In genomic region chr5:136130581-136130980, GRCh38 we compare ENCODE assay signal across 28 cellular contexts.
"Had no signal": no experiment of that assay in that cellular context is flagged by ENCODE, and none has a peak within 500 bp of the region (broad histone marks: within the 10 kb centered on the region; RNA-seq: fewer than 3 reads in every experiment).

No MANE protein-coding gene starts in this region.

- FAIRE-seq: islet of Langerhans had no signal

- H3K4me3 ChIP-seq: colonic mucosa, gastroesophageal sphincter, heart left ventricle, left lung, neural progenitor cell, prostate gland, right atrium auricular region, stomach, thyroid gland, upper lobe of right lung, uterus had no signal

- H3K4me2 ChIP-seq: neural progenitor cell had no signal

- H3K4me1 ChIP-seq: uterus had no signal

- H2AFZ ChIP-seq: neural progenitor cell had no signal

- H3K27me3 ChIP-seq: colonic mucosa, foreskin keratinocyte, gastroesophageal sphincter, heart left ventricle, right atrium auricular region, stomach, thyroid gland, upper lobe of right lung, uterus had no signal

- DNase-seq: colonic mucosa; effector CD8-positive, alpha-beta T cell; endodermal cell; foreskin keratinocyte; heart left ventricle; hippocampal formation; left cardiac atrium; left lung; mesendoderm; midbrain; naive thymus-derived CD4-positive, alpha-beta T cell; stimulated activated CD4-positive, alpha-beta T cell treated with anti-CD3 and anti-CD28 coated beads, Interleukin-2, amount 100 ng/mL, for 24 hours; stimulated activated CD4-positive, alpha-beta T cell treated with anti-CD3 and anti-CD28 coated beads, Interleukin-4, amount 100 ng/mL, for 24 hours; stimulated activated naive CD4-positive, alpha-beta T cell treated with Interleukin-2 at 50 U/mL for 16 hours; stomach; thyroid gland; upper lobe of right lung; uterus had no signal

- ATAC-seq: esophagus mucosa; foreskin keratinocyte; gastroesophageal sphincter; heart left ventricle; left cardiac atrium; left lung; naive thymus-derived CD4-positive, alpha-beta T cell; sciatic nerve; stimulated activated effector memory CD8-positive, alpha-beta T cell treated with anti-CD3 and anti-CD28 coated beads, Interleukin-12 subunit alpha, Interleukin-12 subunit beta, amount 100 ng/mL, for 72 hours; upper lobe of right lung had no signal

- H3K9ac ChIP-seq: neural progenitor cell had no signal

- H3K4me3 Mint-ChIP-seq: dendritic cell treated with granulocyte-macrophage colony-stimulating factor and Interleukin-4, amounts not matched to agents 40 ng/mL and 50 ng/mL, for 4 days; endodermal cell; neural progenitor cell; stimulated activated effector memory CD8-positive, alpha-beta T cell treated with anti-CD3 and anti-CD28 coated beads, Interleukin-12 subunit alpha, Interleukin-12 subunit beta, amount 100 ng/mL, for 72 hours had no signal

- H3K9me3 Mint-ChIP-seq: dendritic cell treated with granulocyte-macrophage colony-stimulating factor and Interleukin-4, amounts not matched to agents 40 ng/mL and 50 ng/mL, for 4 days; endodermal cell; neural progenitor cell; stimulated activated effector memory CD8-positive, alpha-beta T cell treated with anti-CD3 and anti-CD28 coated beads, Interleukin-12 subunit alpha, Interleukin-12 subunit beta, amount 100 ng/mL, for 72 hours had no signal

- H3K27ac Mint-ChIP-seq: dendritic cell treated with granulocyte-macrophage colony-stimulating factor and Interleukin-4, amounts not matched to agents 40 ng/mL and 50 ng/mL, for 4 days; endodermal cell; naive thymus-derived CD4-positive, alpha-beta T cell; neural progenitor cell had no signal

- H3K9me3 ChIP-seq: colonic mucosa, gastroesophageal sphincter, heart left ventricle, left lung, prostate gland, right atrium auricular region, stomach, thyroid gland, upper lobe of right lung, uterus had no signal

- H3K36me3 ChIP-seq: colonic mucosa, gastroesophageal sphincter, heart left ventricle, left lung, neural progenitor cell, prostate gland, right atrium auricular region, stomach, thyroid gland, upper lobe of right lung, uterus had no signal

- H3K27ac ChIP-seq: colonic mucosa, epithelial cell of prostate, foreskin keratinocyte, gastroesophageal sphincter, left lung, neural progenitor cell, prostate gland, right atrium auricular region, stomach, thyroid gland, upper lobe of right lung, uterus had no signal
